Comparison of ENCODE assay signal across 23 cellular contexts in the genomic region with DNA sequence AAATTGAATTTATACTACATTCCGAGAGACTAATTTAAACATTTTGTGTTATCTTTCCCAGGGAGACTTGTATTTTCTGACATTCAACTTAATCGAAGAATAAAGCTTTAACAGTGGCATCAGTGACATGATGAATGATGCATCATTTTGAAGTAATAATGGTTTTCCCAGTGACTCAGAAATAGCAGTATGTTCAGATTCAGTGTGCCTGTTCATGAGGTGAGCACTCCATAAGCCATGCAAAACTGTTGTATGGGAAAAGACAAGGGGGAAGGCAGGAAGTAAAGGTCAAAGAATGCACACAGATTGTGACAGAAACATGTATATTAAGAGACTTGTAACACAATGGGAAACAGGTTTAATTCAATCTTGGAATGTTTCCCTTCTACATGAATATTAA.
DNase-seq lines count a peak whose midpoint lies in the region; ATAC-seq and TF ChIP-seq lines count a peak whose summit lies in the region.
"Had no signal": no experiment of that assay in that cellular context is flagged by ENCODE, and none has a peak within 500 bp of the region (broad histone marks: within the 10 kb centered on the region; RNA-seq: fewer than 3 reads in every experiment).

No MANE protein-coding gene starts in this region.

- H3K27me3 ChIP-seq in PC-3 (ENCODE audit: low read length) (no peaks in the 10 kb centered on the region), neural cell (ENCODE audit: insufficient read depth, low read depth, low read length) (no peaks in the 10 kb centered on the region)
- H3K27me3 ChIP-seq: SJSA1, stomach had no signal

- peak; percentile 49 for TF ChIP-seq EP300 in neural cell (conservative IDR thresholded peaks at IDR 0.05; ENCODE audit: poor library complexity, severe bottlenecking)

- intact Hi-C loops in PC-3 (cut with micrococcal nuclease) = no loop called here

- H3K4me1 ChIP-seq in PC-3 (ENCODE audit: insufficient read depth, low read length) = peaks cover 7% of the 10 kb centered on the region
- H3K4me1 ChIP-seq: HAP-1, SJSA1, stomach had no signal

- DNase-seq in EL = peak; percentile 30
- peak; percentile 35 for DNase-seq in PC-3
- no peak for DNase-seq in NOMO-1 (lab: John Stamatoyannopoulos, UW; ENCODE audit: unreplicated experiment in 2 of 2)
- DNase-seq in superior temporal gyrus (ENCODE audit: extremely low spot score) = no peak
- no peak for DNase-seq in stimulated activated CD4-positive, alpha-beta T cell treated with anti-CD3 and anti-CD28 coated beads, Interleukin-12 subunit alpha, Interleukin-12 subunit beta, amount 100 ng/mL, for 4 hours
- DNase-seq in NCI-H524 treated with DMSO at 0.1 percent for 48 hours (lab: John Stamatoyannopoulos, UW) = no peak
- DNase-seq: activated CD4-positive, alpha-beta T cell treated with anti-CD3 and anti-CD28 coated beads, Interleukin-2, amount 10 ng/mL, durations not matched to agents 7 days and 5 days; activated CD8-positive, alpha-beta memory T cell treated with anti-CD3 and anti-CD28 coated beads, Interleukin-2, amount 10 ng/mL, durations not matched to agents 7 days and 5 days; aorta; cerebellar nuclear complex; naive B cell; NCI-H1048; NCI-H187 treated with DMSO at 0.1 percent for 48 hours; PC-9; right cardiac atrium; stomach; T-helper 17 cell had no signal

- H3K36me3 ChIP-seq in PC-3 (ENCODE audit: low read depth, low read length) (no peaks in the 10 kb centered on the region), neural cell (ENCODE audit: insufficient read depth, low read length) (no peaks in the 10 kb centered on the region)
- H3K36me3 ChIP-seq: HAP-1, SJSA1, stomach had no signal

- no peak for TF ChIP-seq CTCF in PC-3 (conservative IDR thresholded peaks at IDR 0.05; ENCODE audit: low read depth, low read length)
- TF ChIP-seq CTCF in neural cell (IDR thresholded peaks at IDR 0.05; ENCODE audit: poor library complexity, severe bottlenecking) = no peak

- no peaks in the 10 kb centered on the region for H3K9me2 ChIP-seq in PC-3 (replicated peaks; ENCODE audit: low read length)
- no peaks in the 10 kb centered on the region for H3K9me2 ChIP-seq in neural cell (ENCODE audit: insufficient read depth, low read length)

- no peak overlapping the region for H3K4me3 ChIP-seq in PC-3 (ENCODE audit: low read length)
- H3K4me3 ChIP-seq in neural cell (ENCODE audit: low read length) = no peak overlapping the region
- H3K4me3 ChIP-seq: HAP-1, PC-9, SJSA1, stomach had no signal

- POLR2A ChIA-PET in PC-3 (lab: Charles Lee; ENCODE audit: unreplicated experiment) = no interaction called here

- H3K27ac ChIP-seq in PC-3 (ENCODE audit: low read length) (peak overlapping the region; percentile 20; the same call in 1 of the 2 replicates), neural cell (ENCODE audit: low read length) (no peak overlapping the region)
- H3K27ac ChIP-seq: C4-2B, PC-9, SJSA1, stomach had no signal

- H2AFZ ChIP-seq in PC-3 (ENCODE audit: low read length) (no peak overlapping the region), neural cell (ENCODE audit: low read depth, low read length) (no peak overlapping the region)
- H2AFZ ChIP-seq: PC-9 had no signal

- H3K9me3 ChIP-seq in PC-3 (ENCODE audit: low read length) (no peaks in the 10 kb centered on the region), neural cell (ENCODE audit: low read length) (no peaks in the 10 kb centered on the region)
- H3K9me3 ChIP-seq: HAP-1, SJSA1, stomach had no signal

- H3K79me2 ChIP-seq in PC-3 (ENCODE audit: low read length) (no peaks in the 10 kb centered on the region), neural cell (replicated peaks; ENCODE audit: insufficient read depth, low read length) (no peaks in the 10 kb centered on the region)

- no peak for ATAC-seq in PC-3
- ATAC-seq in esophagus mucosa = peak; percentile 59
- ATAC-seq: activated CD8-positive, alpha-beta memory T cell treated with anti-CD3 and anti-CD28 coated beads, Interleukin-2, amount 10 ng/mL, durations not matched to agents 7 days and 5 days; activated naive CD4-positive, alpha-beta T cell treated with anti-CD3 and anti-CD28 coated beads, Interleukin-2, amount 50 U/mL, for 72 hours; right cardiac atrium; T-helper 17 cell had no signal

- no peak overlapping the region for H3K9ac ChIP-seq in PC-3 (ENCODE audit: low read length)
- H3K9ac ChIP-seq in neural cell (ENCODE audit: low read length) = no peak overlapping the region

- TF ChIP-seq RAD21 in neural cell (conservative IDR thresholded peaks at IDR 0.05) = no peak

- BruUV-seq in PC-3 (replicated peaks; lab: Mats Ljungman, UMichigan) = no TSS peak

- H3F3A ChIP-seq in PC-3 (ENCODE audit: low read length, unreplicated experiment) (no peaks in the 10 kb centered on the region), neural cell (ENCODE audit: insufficient read depth, low read length, poor library complexity, severe bottlenecking) (no peaks in the 10 kb centered on the region)

- no peaks in the 10 kb centered on the region for H4K20me1 ChIP-seq in PC-3 (ENCODE audit: low read length)
- H4K20me1 ChIP-seq in neural cell (ENCODE audit: insufficient read depth) = no peaks in the 10 kb centered on the region

- CTCF ChIA-PET in PC-3 (lab: Charles Lee) = no interaction called here

- H3K4me2 ChIP-seq in PC-3 (ENCODE audit: low read length) = no peak overlapping the region
- H3K4me2 ChIP-seq in neural cell (ENCODE audit: low read length) = no peak overlapping the region
- H3K4me2 ChIP-seq: PC-9 had no signal

TF ChIP-seq in neural cell, 6 proteins besides CTCF, POLR2A, EP300 and RAD21:
- TF ChIP-seq, protein P1, sequence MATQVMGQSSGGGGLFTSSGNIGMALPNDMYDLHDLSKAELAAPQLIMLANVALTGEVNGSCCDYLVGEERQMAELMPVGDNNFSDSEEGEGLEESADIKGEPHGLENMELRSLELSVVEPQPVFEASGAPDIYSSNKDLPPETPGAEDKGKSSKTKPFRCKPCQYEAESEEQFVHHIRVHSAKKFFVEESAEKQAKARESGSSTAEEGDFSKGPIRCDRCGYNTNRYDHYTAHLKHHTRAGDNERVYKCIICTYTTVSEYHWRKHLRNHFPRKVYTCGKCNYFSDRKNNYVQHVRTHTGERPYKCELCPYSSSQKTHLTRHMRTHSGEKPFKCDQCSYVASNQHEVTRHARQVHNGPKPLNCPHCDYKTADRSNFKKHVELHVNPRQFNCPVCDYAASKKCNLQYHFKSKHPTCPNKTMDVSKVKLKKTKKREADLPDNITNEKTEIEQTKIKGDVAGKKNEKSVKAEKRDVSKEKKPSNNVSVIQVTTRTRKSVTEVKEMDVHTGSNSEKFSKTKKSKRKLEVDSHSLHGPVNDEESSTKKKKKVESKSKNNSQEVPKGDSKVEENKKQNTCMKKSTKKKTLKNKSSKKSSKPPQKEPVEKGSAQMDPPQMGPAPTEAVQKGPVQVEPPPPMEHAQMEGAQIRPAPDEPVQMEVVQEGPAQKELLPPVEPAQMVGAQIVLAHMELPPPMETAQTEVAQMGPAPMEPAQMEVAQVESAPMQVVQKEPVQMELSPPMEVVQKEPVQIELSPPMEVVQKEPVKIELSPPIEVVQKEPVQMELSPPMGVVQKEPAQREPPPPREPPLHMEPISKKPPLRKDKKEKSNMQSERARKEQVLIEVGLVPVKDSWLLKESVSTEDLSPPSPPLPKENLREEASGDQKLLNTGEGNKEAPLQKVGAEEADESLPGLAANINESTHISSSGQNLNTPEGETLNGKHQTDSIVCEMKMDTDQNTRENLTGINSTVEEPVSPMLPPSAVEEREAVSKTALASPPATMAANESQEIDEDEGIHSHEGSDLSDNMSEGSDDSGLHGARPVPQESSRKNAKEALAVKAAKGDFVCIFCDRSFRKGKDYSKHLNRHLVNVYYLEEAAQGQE (IDR thresholded peaks at IDR 0.05; ENCODE audit: borderline replicate concordance) = no peak
- TF ChIP-seq MXI1 (conservative IDR thresholded peaks at IDR 0.05; ENCODE audit: poor library complexity, severe bottlenecking) (no peak), TAF1 (IDR thresholded peaks at IDR 0.05; ENCODE audit: low read depth) (no peak), SMC3 (conservative IDR thresholded peaks at IDR 0.05; ENCODE audit: poor library complexity) (no peak), EZH2 (IDR thresholded peaks at IDR 0.05; ENCODE audit: borderline replicate concordance, insufficient read depth, low read length, poor library complexity, severe bottlenecking) (no peak), POLR2AphosphoS5 (IDR thresholded peaks at IDR 0.05) (no peak)

Comparison
In these comparisons a context has a peak if more than half of its experiments do, and no peak if none do; other contexts are left out.
1. DNase-seq: peak in EL (single experiment) and PC-3 (single experiment); none in NOMO-1 (0 of 2), superior temporal gyrus (single experiment), stimulated activated CD4-positive, alpha-beta T cell treated with anti-CD3 and anti-CD28 coated beads, Interleukin-12 subunit alpha, Interleukin-12 subunit beta, amount 100 ng/mL, for 4 hours (single experiment) and NCI-H524 treated with DMSO at 0.1 percent for 48 hours (single experiment).